In the genomic region with DNA sequence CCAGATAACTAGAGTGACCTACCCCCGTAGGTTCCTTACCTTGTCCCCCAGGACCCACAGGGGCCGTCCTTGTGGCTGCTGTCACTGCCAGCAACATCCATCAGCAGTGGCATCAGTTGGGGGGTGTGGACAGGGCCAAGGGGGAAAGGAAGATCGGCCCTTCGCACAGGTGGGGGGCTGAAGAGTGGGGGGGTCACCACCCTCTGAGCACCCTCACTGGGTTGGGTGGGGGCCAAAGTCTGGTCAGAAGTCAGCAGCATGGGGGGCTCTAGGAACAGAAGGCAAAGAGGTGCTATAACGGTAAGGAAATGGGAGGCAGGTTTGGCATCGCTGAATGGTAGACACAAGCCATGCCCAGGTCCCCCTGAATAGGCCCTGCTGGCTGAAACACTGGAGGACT, we compare ENCODE assay signal across 8 cellular contexts. TPM values are rescaled to one million over a fixed set of nuclear protein-coding genes. Genes with fewer than 3 reads are reported as not detected.
"Had no signal": no experiment of that assay in that cellular context is flagged by ENCODE, and none has a peak within 500 bp of the region (broad histone marks: within the 10 kb centered on the region; RNA-seq: fewer than 3 reads in every experiment).

No MANE protein-coding gene starts in this region.

- ATAC-seq: GM23338, HCT116, K562 had no signal

- H3K27ac Mint-ChIP-seq: GM23338, H9, HFFc6 had no signal

- H3K4me1 Mint-ChIP-seq: GM23338 had no signal

- DNase-seq: H9, HFFc6, IMR-90 had no signal

- H3K4me3 ChIP-seq: GM23338, K562 had no signal

- H3K9me3 Mint-ChIP-seq: GM23338, H9 had no signal

- H3K4me3 Mint-ChIP-seq: GM23338, H9, HFFc6 had no signal

RNA-seq across cellular contexts. Expression of a gene that starts 4.6 kb away (rescaled TPM):
- total RNA-seq: GM23338, H1, H9, HFFc6, HT1080, IMR-90, K562 had no signal

RNA-seq across cellular contexts. Expression of a gene that starts 43.7 kb away (rescaled TPM):
- total RNA-seq: HFFc6 had no signal
